ENCODE assay signal across 22 cellular contexts in genomic region chr13:40363653-40364052, GRCh38.
"Had no signal": no experiment of that assay in that cellular context is flagged by ENCODE, and none has a peak within 500 bp of the region (broad histone marks: within the 10 kb centered on the region; RNA-seq: fewer than 3 reads in every experiment).

No MANE protein-coding gene starts in this region.

- H3K27ac Mint-ChIP-seq: nephron; progenitor cell of endocrine pancreas; stimulated activated effector memory CD8-positive, alpha-beta T cell treated with anti-CD3 and anti-CD28 coated beads, Interleukin-12 subunit alpha, Interleukin-12 subunit beta, amount 100 ng/mL, for 72 hours; stimulated activated naive B cell treated with anti-CD40 and anti-IgM and Interleukin-4, amounts not matched to agents 10 μg/mL and 1 μg/mL and 100 μg/mL, for 72 hours; stimulated activated naive CD8-positive, alpha-beta T cell treated with anti-CD3 and anti-CD28 coated beads, Interleukin-15, Interleukin-2, amounts not matched to agents 100 ng/mL and 50 ng/mL, for 24 hours had no signal

- H3K36me3 Mint-ChIP-seq: stimulated activated effector memory CD8-positive, alpha-beta T cell treated with anti-CD3 and anti-CD28 coated beads, Interleukin-12 subunit alpha, Interleukin-12 subunit beta, amount 100 ng/mL, for 72 hours; stimulated activated naive B cell treated with anti-CD40 and anti-IgM and Interleukin-4, amounts not matched to agents 10 μg/mL and 1 μg/mL and 100 μg/mL, for 72 hours had no signal

- DNase-seq: occipital lobe; ovary; posterior cingulate gyrus; psoas muscle; right cardiac atrium; right lobe of liver; sigmoid colon; stimulated activated CD4-positive, alpha-beta T cell treated with anti-CD3 and anti-CD28 coated beads, Interleukin-15, amount 100 ng/mL, for 24 hours; stimulated activated CD4-positive, alpha-beta T cell treated with anti-CD3 and anti-CD28 coated beads, Interleukin-2, amount 100 ng/mL, for 24 hours; stimulated activated CD4-positive, alpha-beta T cell treated with anti-CD3 and anti-CD28 coated beads, Interleukin-2, amount 100 ng/mL, for 48 hours; stimulated activated CD4-positive, alpha-beta T cell treated with anti-CD3 and anti-CD28 coated beads, Interleukin-4, amount 100 ng/mL, for 24 hours; stimulated activated naive B cell treated with anti-CD40 and anti-IgM and Interleukin-4, amounts not matched to agents 10 μg/mL and 1 μg/mL and 100 μg/mL, for 72 hours; stimulated activated naive CD4-positive, alpha-beta T cell treated with Interleukin-2 at 50 U/mL for 16 hours; stomach; thyroid gland; trophoblast cell; upper lobe of left lung had no signal

- H3K27me3 Mint-ChIP-seq: progenitor cell of endocrine pancreas; stimulated activated naive B cell treated with anti-CD40 and anti-IgM and Interleukin-4, amounts not matched to agents 10 μg/mL and 1 μg/mL and 100 μg/mL, for 72 hours; stimulated activated naive CD8-positive, alpha-beta T cell treated with anti-CD3 and anti-CD28 coated beads, Interleukin-15, Interleukin-2, amounts not matched to agents 100 ng/mL and 50 ng/mL, for 24 hours had no signal

- H3K9me3 Mint-ChIP-seq: stimulated activated effector memory CD8-positive, alpha-beta T cell treated with anti-CD3 and anti-CD28 coated beads, Interleukin-12 subunit alpha, Interleukin-12 subunit beta, amount 100 ng/mL, for 72 hours; stimulated activated naive B cell treated with anti-CD40 and anti-IgM and Interleukin-4, amounts not matched to agents 10 μg/mL and 1 μg/mL and 100 μg/mL, for 72 hours; stimulated activated naive CD8-positive, alpha-beta T cell treated with anti-CD3 and anti-CD28 coated beads, Interleukin-15, Interleukin-2, amounts not matched to agents 100 ng/mL and 50 ng/mL, for 24 hours had no signal

- H3K4me1 Mint-ChIP-seq: nephron; stimulated activated effector memory CD8-positive, alpha-beta T cell treated with anti-CD3 and anti-CD28 coated beads, Interleukin-12 subunit alpha, Interleukin-12 subunit beta, amount 100 ng/mL, for 72 hours had no signal

- H3K4me3 Mint-ChIP-seq: nephron; neural progenitor cell; stimulated activated effector memory CD8-positive, alpha-beta T cell treated with anti-CD3 and anti-CD28 coated beads, Interleukin-12 subunit alpha, Interleukin-12 subunit beta, amount 100 ng/mL, for 72 hours; stimulated activated naive B cell treated with anti-CD40 and anti-IgM and Interleukin-4, amounts not matched to agents 10 μg/mL and 1 μg/mL and 100 μg/mL, for 72 hours; stimulated activated naive CD8-positive, alpha-beta T cell treated with anti-CD3 and anti-CD28 coated beads, Interleukin-15, Interleukin-2, amounts not matched to agents 100 ng/mL and 50 ng/mL, for 24 hours had no signal

- ATAC-seq: psoas muscle; right cardiac atrium; right lobe of liver; stimulated activated effector memory CD8-positive, alpha-beta T cell treated with anti-CD3 and anti-CD28 coated beads, Interleukin-12 subunit alpha, Interleukin-12 subunit beta, amount 100 ng/mL, for 72 hours; stimulated activated naive B cell treated with anti-CD40 and anti-IgM and Interleukin-4, amounts not matched to agents 10 μg/mL and 1 μg/mL and 100 μg/mL, for 72 hours had no signal
